In genomic region chrX:131792356-131792749, GRCh38 we compare ENCODE assay signal across 1 cellular context.
TF ChIP-seq lines count a peak whose summit lies in the region.

No MANE protein-coding gene starts in this region.

TF ChIP-seq in A549, 52 proteins besides CTCF, POLR2A, EP300 and RAD21 (continued from another document):
- TF ChIP-seq PBX3 (IDR thresholded peaks at IDR 0.05) (no peak), RCOR1 (IDR thresholded peaks at IDR 0.05; ENCODE audit: low read depth, low read length) (no peak), HEYL (CRISPR knock-in tag; IDR thresholded peaks at IDR 0.05) (no peak), ZFP36 (IDR thresholded peaks at IDR 0.05; ENCODE audit: borderline replicate concordance, partially characterized antibody) (no peak), EHMT2 (IDR thresholded peaks at IDR 0.05; ENCODE audit: low read depth) (no peak), HMGXB4 (CRISPR knock-in tag; IDR thresholded peaks at IDR 0.05; ENCODE audit: borderline replicate concordance) (no peak), GATA3 (IDR thresholded peaks at IDR 0.05; ENCODE audit: borderline replicate concordance) (peak; percentile 44; the same call in 1 of the 2 replicates), HOXA7 (CRISPR knock-in tag; IDR thresholded peaks at IDR 0.05) (no peak), EHF (CRISPR knock-in tag; IDR thresholded peaks at IDR 0.05) (no peak), ZSCAN20 (CRISPR knock-in tag; IDR thresholded peaks at IDR 0.05) (no peak), E2F6 (IDR thresholded peaks at IDR 0.05; ENCODE audit: borderline replicate concordance, low read depth) (no peak), RNF2 (IDR thresholded peaks at IDR 0.05; ENCODE audit: borderline replicate concordance, low read depth) (no peak), HOXB5 (CRISPR knock-in tag; IDR thresholded peaks at IDR 0.05) (no peak)
